Comparison of ENCODE assay signal across 10 cellular contexts in genomic region chr18:35973650-35974049, GRCh38.
DNase-seq lines count a peak whose midpoint lies in the region; TF ChIP-seq lines count a peak whose summit lies in the region.
"Had no signal": no experiment of that assay in that cellular context is flagged by ENCODE, and none has a peak within 500 bp of the region (broad histone marks: within the 10 kb centered on the region; RNA-seq: fewer than 3 reads in every experiment).

No MANE protein-coding gene starts in this region.

- peaks cover 12% of the 10 kb centered on the region for H3K27me3 Mint-ChIP-seq in endothelial cell (ENCODE audit: unreplicated experiment)
- no peaks in the 10 kb centered on the region for H3K27me3 Mint-ChIP-seq in progenitor cell of endocrine pancreas

- POLR2A ChIA-PET in PC-9 (lab: Charles Lee; ENCODE audit: unreplicated experiment) = no interaction called here

- H3K36me3 Mint-ChIP-seq in endothelial cell (ENCODE audit: low read depth, unreplicated experiment) (peaks cover 17% of the 10 kb centered on the region), progenitor cell of endocrine pancreas (ENCODE audit: insufficient read depth) (peaks cover 26% of the 10 kb centered on the region)

- no peaks in the 10 kb centered on the region for H4K20me1 ChIP-seq in PC-9 (ENCODE audit: insufficient read depth)

- H3K4me3 ChIP-seq in GM06990 (replicated peaks; ENCODE audit: low read depth, low read length) (peak overlapping the region; percentile 73), PC-9 (peak overlapping the region; percentile 82), vagina (peak overlapping the region in 1 of 2 donors; percentile 67)

- H3K27ac Mint-ChIP-seq in endothelial cell (ENCODE audit: unreplicated experiment) (peak overlapping the region; percentile 100), progenitor cell of endocrine pancreas (peak overlapping the region; percentile 97)

- TSS peak; percentile 45 for BruUV-seq in PC-9 (replicated peaks; lab: Mats Ljungman, UMichigan)

- H3K4me1 ChIP-seq in PC-9 (replicated peaks; ENCODE audit: insufficient read depth) = peaks cover 17% of the 10 kb centered on the region
- peaks cover 27% of the 10 kb centered on the region for H3K4me1 ChIP-seq in vagina

- H3K36me3 ChIP-seq in GM06990 (ENCODE audit: control insufficient read depth, insufficient read depth, low read length) = peaks cover 4% of the 10 kb centered on the region; the same call in 1 of the 2 replicates
- H3K36me3 ChIP-seq in PC-9 (ENCODE audit: low read depth) = peaks cover 6% of the 10 kb centered on the region; the same call in 1 of the 2 replicates
- H3K36me3 ChIP-seq in vagina = peaks cover 0 to 27% of the 10 kb centered on the region in 2 donors

- intact Hi-C loops in PC-9 (cut with micrococcal nuclease; ENCODE audit: unreplicated experiment) = loop anchor here (2.0 kb wide), 1 partner anchor 683 kb away; the partner anchor contains the start of gene ZSCAN30
- intact Hi-C loops in vagina (cut with DNase I) = no loop called here

- H3K4me2 ChIP-seq in PC-9 = peak overlapping the region; percentile 93

- no peak for TF ChIP-seq POLR2A in vagina (IDR thresholded peaks at IDR 0.05)

- H3K4me1 Mint-ChIP-seq in endothelial cell (ENCODE audit: unreplicated experiment) (peaks cover 17% of the 10 kb centered on the region), progenitor cell of endocrine pancreas (ENCODE audit: low read depth) (peaks cover 11% of the 10 kb centered on the region)

- 0 out of 2 replicates have a peak, but pooled peaks cover 3% of the 10 kb centered on the region for H3F3A ChIP-seq in PC-9 (ENCODE audit: insufficient read depth, low read depth)

- H3K79me2 ChIP-seq in PC-9 (ENCODE audit: low read depth) = peaks cover 17% of the 10 kb centered on the region

- DNase-seq in GM06990 (ENCODE audit: extremely low read depth, insufficient read length) (no peak), PC-9 (no peak), endothelial cell (ENCODE audit: low spot score) (no peak), progenitor cell of endocrine pancreas (ENCODE audit: low spot score, unreplicated experiment) (no peak), NOMO-1 treated with DMSO at 0.1 percent for 48 hours (lab: John Stamatoyannopoulos, UW; ENCODE audit: unreplicated experiment) (no peak), NCI-H146 treated with DMSO at 0.1 percent for 48 hours (lab: John Stamatoyannopoulos, UW; ENCODE audit: unreplicated experiment) (no peak), vagina (ENCODE audit: extremely low spot score in 2 of 2) (no peak), NCI-H2227 (lab: John Stamatoyannopoulos, UW; ENCODE audit: unreplicated experiment) (no peak)
- DNase-seq: central memory CD4-positive, alpha-beta T cell; RPMI8226 had no signal

- H3K27ac ChIP-seq in PC-9 (no peak overlapping the region), vagina (no peak overlapping the region)

- H3K9me3 Mint-ChIP-seq in endothelial cell (ENCODE audit: unreplicated experiment) = peaks cover 5% of the 10 kb centered on the region
- H3K9me3 Mint-ChIP-seq in progenitor cell of endocrine pancreas (ENCODE audit: low read depth) = no peaks in the 10 kb centered on the region

- CTCF ChIA-PET in PC-9 (lab: Charles Lee) = no interaction called here

- H3K27me3 ChIP-seq in GM06990 (replicated peaks; ENCODE audit: control insufficient read depth, insufficient read depth, low read length) (no peaks in the 10 kb centered on the region), PC-9 (ENCODE audit: insufficient read depth, low read depth) (no peaks in the 10 kb centered on the region), vagina (no peaks in the 10 kb centered on the region)

- no peak overlapping the region for H2AFZ ChIP-seq in PC-9

- TF ChIP-seq CTCF in GM06990 (IDR thresholded peaks at IDR 0.05; ENCODE audit: insufficient read depth, low read length, poor library complexity, severe bottlenecking) (no peak), PC-9 (conservative IDR thresholded peaks at IDR 0.05) (no peak), endothelial cell (IDR thresholded peaks at IDR 0.05; ENCODE audit: unreplicated experiment) (no peak), progenitor cell of endocrine pancreas (IDR thresholded peaks at IDR 0.05; ENCODE audit: unreplicated experiment) (no peak), vagina (IDR thresholded peaks at IDR 0.05) (no peak)

- H3K9me3 ChIP-seq in PC-9 (ENCODE audit: insufficient read depth, low read depth) = no peaks in the 10 kb centered on the region
- H3K9me3 ChIP-seq in vagina = no peaks in the 10 kb centered on the region

- H3K4me3 Mint-ChIP-seq in endothelial cell (ENCODE audit: unreplicated experiment) = peak overlapping the region; percentile 99
- peak overlapping the region; percentile 90 for H3K4me3 Mint-ChIP-seq in progenitor cell of endocrine pancreas (ENCODE audit: low read depth)

- H3K9me2 ChIP-seq in PC-9 (ENCODE audit: insufficient read depth) = no peaks in the 10 kb centered on the region
